In the genomic region with DNA sequence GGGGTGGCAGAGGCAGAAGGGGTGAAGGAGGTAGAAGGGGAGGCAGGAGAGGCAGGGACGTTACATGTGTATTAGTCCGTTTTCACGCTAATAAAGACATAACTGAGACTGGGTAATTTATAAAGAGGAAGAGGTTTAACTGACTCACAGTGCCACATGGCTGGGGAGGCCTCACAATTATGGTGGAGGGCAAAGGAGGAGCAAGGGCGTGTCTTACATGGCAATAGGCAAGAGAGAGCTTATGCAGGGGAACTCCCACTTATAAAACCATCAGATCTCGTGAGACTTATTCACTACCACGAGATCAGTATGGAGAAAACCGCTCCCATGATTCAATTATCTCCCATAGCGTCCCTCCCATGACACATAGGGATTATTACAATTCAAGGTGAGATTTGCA, we compare ENCODE assay signal across 21 cellular contexts. TPM values are rescaled to one million over a fixed set of nuclear protein-coding genes. Genes with fewer than 3 reads are reported as not detected.
DNase-seq lines count a peak whose midpoint lies in the region; ATAC-seq, FAIRE-seq and TF ChIP-seq lines count a peak whose summit lies in the region.
"Had no signal": no experiment of that assay in that cellular context is flagged by ENCODE, and none has a peak within 500 bp of the region (broad histone marks: within the 10 kb centered on the region; RNA-seq: fewer than 3 reads in every experiment).

No MANE protein-coding gene starts in this region.

- no peak for TF ChIP-seq POLR2A in prostate gland (IDR thresholded peaks at IDR 0.05)

- no peaks in the 10 kb centered on the region for H3K36me3 ChIP-seq in prostate gland
- H3K36me3 ChIP-seq: HAP-1, SJSA1 had no signal

- peak; percentile 65 for ATAC-seq in GM18868 (IDR thresholded peaks at IDR 0.05; ENCODE audit: unreplicated experiment)
- peak; percentile 51 for ATAC-seq in HG03432 (IDR thresholded peaks at IDR 0.05; ENCODE audit: unreplicated experiment)
- ATAC-seq in GM19452 (IDR thresholded peaks at IDR 0.05; ENCODE audit: unreplicated experiment): no peak
- ATAC-seq: A549 had no signal

- DNase-seq in NOMO-1 treated with DMSO at 0.1 percent for 48 hours (lab: John Stamatoyannopoulos, UW; ENCODE audit: unreplicated experiment) (peak; percentile 71), epithelial cell of esophagus (ENCODE audit: low read depth) (peak; percentile 26), prostate gland (ENCODE audit: low spot score) (no peak), D721Med (ENCODE audit: insufficient read length, low spot score) (no peak)
- no peak for DNase-seq in activated effector memory CD4-positive, alpha-beta T cell treated with Interleukin-2 at 50 U/mL for 16 hours
- DNase-seq: DMS 273 treated with DMSO at 0.1 percent for 48 hours, GF-D8, NCI-H1417 treated with DMSO at 0.1 percent for 48 hours, NCI-H1930, NCI-H748 treated with DMSO at 0.1 percent for 48 hours had no signal

- TF ChIP-seq CTCF in epithelial cell of esophagus (IDR thresholded peaks at IDR 0.05; ENCODE audit: insufficient read depth, low read depth, low read length, missing control alignments) (no peak), prostate gland (IDR thresholded peaks at IDR 0.05) (no peak), D721Med (IDR thresholded peaks at IDR 0.05; ENCODE audit: insufficient read depth, missing control alignments) (no peak)

- no peak overlapping the region for H3K4me3 ChIP-seq in epithelial cell of esophagus (ENCODE audit: low read length)
- H3K4me3 ChIP-seq in prostate gland: no peak overlapping the region
- H3K4me3 ChIP-seq: A549, HAP-1, SJSA1 had no signal

- no peaks in the 10 kb centered on the region for H3K9me3 ChIP-seq in prostate gland
- H3K9me3 ChIP-seq: A549, HAP-1, SJSA1 had no signal

- FAIRE-seq in D721Med (lab: Jason Lieb, UNC): no peak
- FAIRE-seq: A549, GM12892 had no signal

- no peaks in the 10 kb centered on the region for H3K27me3 ChIP-seq in prostate gland (replicated peaks; ENCODE audit: insufficient read depth)
- H3K27me3 ChIP-seq: SJSA1 had no signal

- intact Hi-C loops in prostate gland (cut with DNase I): no loop called here

- 93% methylated on average over 8 of the region's 8 CpGs for WGBS in prostate gland

- no peak overlapping the region for H3K27ac ChIP-seq in prostate gland
- H3K27ac ChIP-seq: A549, C4-2B, SJSA1 had no signal

- H3K4me1 ChIP-seq in prostate gland (replicated peaks): no peaks in the 10 kb centered on the region
- H3K4me1 ChIP-seq: A549, HAP-1, SJSA1 had no signal

RNA-seq across cellular contexts. Expression of a gene that starts 19.0 kb away (rescaled TPM):
- total RNA-seq in prostate gland: not detected
- total RNA-seq: Daoy, LHCN-M2, NCI-H460, SJSA1 had no signal

RNA-seq across cellular contexts. Expression of a gene that starts 43.1 kb away (rescaled TPM):
- 100 to 1,000 TPM in 1 of 2 donors, 10 to 100 TPM in 1; 21.5 to 111 TPM for total RNA-seq in prostate gland

Comparison
In these comparisons a context has a peak if more than half of its experiments do, and no peak if none do; other contexts are left out.
1. DNase-seq: peak in NOMO-1 treated with DMSO at 0.1 percent for 48 hours (single experiment) and epithelial cell of esophagus (single experiment); none in prostate gland (single experiment), activated effector memory CD4-positive, alpha-beta T cell treated with Interleukin-2 at 50 U/mL for 16 hours (single experiment) and D721Med (single experiment).